Comparison of ENCODE assay signal across 17 cellular contexts in the genomic region with DNA sequence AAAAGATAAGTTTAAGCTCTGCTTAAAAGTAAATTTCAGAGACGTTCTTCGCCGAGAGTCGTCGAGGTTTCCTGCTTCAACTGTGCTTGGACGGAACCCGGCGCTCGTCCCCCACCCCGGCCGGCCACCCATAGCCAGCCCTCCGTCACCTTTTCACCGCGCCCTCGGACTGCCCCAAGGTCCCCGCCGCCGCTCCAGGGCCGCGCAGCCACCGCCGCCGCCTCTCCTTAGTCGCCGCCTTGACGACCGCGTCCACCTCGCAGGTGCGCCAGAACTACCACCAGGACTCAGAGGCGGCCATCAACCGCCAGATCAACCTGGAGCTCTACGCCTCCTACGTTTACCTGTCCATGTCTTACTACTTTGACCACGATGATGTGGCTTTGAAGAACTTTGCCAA.
"Had no signal": no experiment of that assay in that cellular context is flagged by ENCODE, and none has a peak within 500 bp of the region (broad histone marks: within the 10 kb centered on the region; RNA-seq: fewer than 3 reads in every experiment).

No MANE protein-coding gene starts in this region.

- DNase-seq: naive thymus-derived CD4-positive, alpha-beta T cell; natural killer cell; occipital lobe; ovary; retina; right lobe of liver; sigmoid colon; small intestine; stimulated activated CD4-positive, alpha-beta T cell treated with anti-CD3 and anti-CD28 coated beads, Interleukin-15, amount 100 ng/mL, for 24 hours; stimulated activated CD4-positive, alpha-beta T cell treated with anti-CD3 and anti-CD28 coated beads, Interleukin-2, amount 100 ng/mL, for 24 hours; stimulated activated CD4-positive, alpha-beta T cell treated with anti-CD3 and anti-CD28 coated beads, Interleukin-2, amount 100 ng/mL, for 48 hours; stimulated activated CD4-positive, alpha-beta T cell treated with anti-CD3 and anti-CD28 coated beads, Interleukin-4, amount 100 ng/mL, for 24 hours; stimulated activated naive B cell treated with anti-CD40 and anti-IgM and Interleukin-4, amounts not matched to agents 10 μg/mL and 1 μg/mL and 100 μg/mL, for 72 hours; stimulated activated naive CD4-positive, alpha-beta T cell treated with Interleukin-2 at 50 U/mL for 16 hours; stomach; thyroid gland; trophoblast cell had no signal
